In the genomic region with DNA sequence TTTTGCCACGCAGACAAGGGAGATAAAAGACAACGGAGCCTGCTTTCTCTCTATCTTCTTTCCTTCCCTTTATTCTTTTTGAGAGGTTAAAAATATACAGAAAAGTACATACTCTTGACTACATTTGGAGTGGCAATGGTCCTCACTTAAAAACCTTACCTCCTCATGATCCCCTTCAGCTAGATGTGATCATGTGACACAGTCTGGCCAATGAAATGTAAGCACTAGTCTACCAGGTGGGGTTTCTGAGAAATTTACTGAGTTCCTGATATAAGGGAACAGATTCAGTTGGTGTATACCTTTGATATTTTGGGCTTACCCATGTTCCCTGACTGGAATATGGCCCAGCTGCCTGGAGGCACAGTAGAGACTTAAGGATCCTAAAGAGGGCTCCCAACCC, we compare ENCODE assay signal across 26 cellular contexts.
"Had no signal": no experiment of that assay in that cellular context is flagged by ENCODE, and none has a peak within 500 bp of the region (broad histone marks: within the 10 kb centered on the region; RNA-seq: fewer than 3 reads in every experiment).

No MANE protein-coding gene starts in this region.

- H3K27ac ChIP-seq: left ventricle myocardium inferior, pancreas, prostate gland, skin epidermis, suprapubic skin, thoracic aorta, tibial artery, upper lobe of right lung, uterus had no signal

- H3K4me3 ChIP-seq: left ventricle myocardium inferior, lung, pancreas, prostate gland, skin epidermis, suprapubic skin, thoracic aorta, tibial artery, upper lobe of right lung, uterus had no signal

- H3K27me3 ChIP-seq: pancreas, suprapubic skin, tibial artery, upper lobe of right lung, uterus had no signal

- FAIRE-seq: pancreas had no signal

- H3K9me3 Mint-ChIP-seq: mesothelial cell of epicardium; naive B cell; natural killer cell; stimulated activated effector memory CD8-positive, alpha-beta T cell treated with anti-CD3 and anti-CD28 coated beads, Interleukin-12 subunit alpha, Interleukin-12 subunit beta, amount 100 ng/mL, for 72 hours; stimulated activated naive CD8-positive, alpha-beta T cell treated with anti-CD3 and anti-CD28 coated beads, Interleukin-15, Interleukin-2, amounts not matched to agents 100 ng/mL and 50 ng/mL, for 24 hours had no signal

- H3K27me3 Mint-ChIP-seq: naive B cell; stimulated activated naive CD8-positive, alpha-beta T cell treated with anti-CD3 and anti-CD28 coated beads, Interleukin-15, Interleukin-2, amounts not matched to agents 100 ng/mL and 50 ng/mL, for 24 hours had no signal

- DNase-seq: hypothalamus; islet precursor cell; left ventricle myocardium inferior; mesendoderm; naive B cell; natural killer cell; pancreas; posterior cingulate gyrus; retina; right cardiac atrium; stimulated activated CD4-positive, alpha-beta T cell treated with anti-CD3 and anti-CD28 coated beads, Interleukin-12 subunit alpha, Interleukin-12 subunit beta, amount 100 ng/mL, for 4 hours; stimulated activated CD4-positive, alpha-beta T cell treated with anti-CD3 and anti-CD28 coated beads, Interleukin-4, amount 100 ng/mL, for 24 hours; stimulated activated naive CD4-positive, alpha-beta T cell; tibial artery; trophoblast cell; upper lobe of right lung; uterus had no signal

- H3K36me3 Mint-ChIP-seq: mesothelial cell of epicardium; naive B cell; natural killer cell; stimulated activated effector memory CD8-positive, alpha-beta T cell treated with anti-CD3 and anti-CD28 coated beads, Interleukin-12 subunit alpha, Interleukin-12 subunit beta, amount 100 ng/mL, for 72 hours had no signal

- H3K9me3 ChIP-seq: left ventricle myocardium inferior, pancreas, prostate gland, suprapubic skin, thoracic aorta, tibial artery, upper lobe of right lung, uterus had no signal

- H3K36me3 ChIP-seq: left ventricle myocardium inferior, pancreas, prostate gland, suprapubic skin, thoracic aorta, tibial artery, upper lobe of right lung, uterus had no signal

- H3K4me1 ChIP-seq: prostate gland, suprapubic skin, tibial artery, upper lobe of right lung, uterus had no signal

- ATAC-seq: natural killer cell; pancreas; right cardiac atrium; sciatic nerve; stimulated activated effector memory CD8-positive, alpha-beta T cell treated with anti-CD3 and anti-CD28 coated beads, Interleukin-12 subunit alpha, Interleukin-12 subunit beta, amount 100 ng/mL, for 72 hours; upper lobe of right lung had no signal

- H3K27ac Mint-ChIP-seq: mesothelial cell of epicardium; naive B cell; natural killer cell; stimulated activated effector memory CD8-positive, alpha-beta T cell treated with anti-CD3 and anti-CD28 coated beads, Interleukin-12 subunit alpha, Interleukin-12 subunit beta, amount 100 ng/mL, for 72 hours; stimulated activated naive CD8-positive, alpha-beta T cell treated with anti-CD3 and anti-CD28 coated beads, Interleukin-15, Interleukin-2, amounts not matched to agents 100 ng/mL and 50 ng/mL, for 24 hours had no signal

- H3K4me3 Mint-ChIP-seq: mesothelial cell of epicardium; naive B cell; natural killer cell; stimulated activated effector memory CD8-positive, alpha-beta T cell treated with anti-CD3 and anti-CD28 coated beads, Interleukin-12 subunit alpha, Interleukin-12 subunit beta, amount 100 ng/mL, for 72 hours; stimulated activated naive CD8-positive, alpha-beta T cell treated with anti-CD3 and anti-CD28 coated beads, Interleukin-15, Interleukin-2, amounts not matched to agents 100 ng/mL and 50 ng/mL, for 24 hours had no signal

- H3K4me1 Mint-ChIP-seq: mesothelial cell of epicardium; stimulated activated effector memory CD8-positive, alpha-beta T cell treated with anti-CD3 and anti-CD28 coated beads, Interleukin-12 subunit alpha, Interleukin-12 subunit beta, amount 100 ng/mL, for 72 hours had no signal
